Comparison of ENCODE assay signal across 1 cellular context in the genomic region with DNA sequence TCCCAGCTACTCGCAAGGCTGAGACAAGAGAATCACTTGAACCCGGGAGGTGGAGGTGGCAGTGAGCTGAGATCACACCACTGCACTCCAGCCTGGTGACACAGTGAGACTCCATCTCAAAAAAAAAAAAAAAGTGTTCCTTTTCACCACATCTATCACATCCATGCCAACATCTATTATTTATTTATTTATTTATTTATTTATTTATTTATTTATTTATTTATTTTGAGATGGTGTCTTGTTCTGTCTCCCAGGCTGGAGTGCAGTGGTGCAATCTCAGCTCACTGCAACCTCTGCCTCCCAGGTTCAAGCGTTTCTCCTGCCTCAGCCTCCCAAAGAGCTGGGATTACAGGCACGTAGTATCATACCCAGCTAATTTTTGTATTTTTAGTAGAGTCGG.
TF ChIP-seq lines count a peak whose summit lies in the region.

No MANE protein-coding gene starts in this region.

TF ChIP-seq in HEK293, 187 proteins besides CTCF, POLR2A, EP300 and RAD21 (continued from another document):
- TF ChIP-seq, protein P1, sequence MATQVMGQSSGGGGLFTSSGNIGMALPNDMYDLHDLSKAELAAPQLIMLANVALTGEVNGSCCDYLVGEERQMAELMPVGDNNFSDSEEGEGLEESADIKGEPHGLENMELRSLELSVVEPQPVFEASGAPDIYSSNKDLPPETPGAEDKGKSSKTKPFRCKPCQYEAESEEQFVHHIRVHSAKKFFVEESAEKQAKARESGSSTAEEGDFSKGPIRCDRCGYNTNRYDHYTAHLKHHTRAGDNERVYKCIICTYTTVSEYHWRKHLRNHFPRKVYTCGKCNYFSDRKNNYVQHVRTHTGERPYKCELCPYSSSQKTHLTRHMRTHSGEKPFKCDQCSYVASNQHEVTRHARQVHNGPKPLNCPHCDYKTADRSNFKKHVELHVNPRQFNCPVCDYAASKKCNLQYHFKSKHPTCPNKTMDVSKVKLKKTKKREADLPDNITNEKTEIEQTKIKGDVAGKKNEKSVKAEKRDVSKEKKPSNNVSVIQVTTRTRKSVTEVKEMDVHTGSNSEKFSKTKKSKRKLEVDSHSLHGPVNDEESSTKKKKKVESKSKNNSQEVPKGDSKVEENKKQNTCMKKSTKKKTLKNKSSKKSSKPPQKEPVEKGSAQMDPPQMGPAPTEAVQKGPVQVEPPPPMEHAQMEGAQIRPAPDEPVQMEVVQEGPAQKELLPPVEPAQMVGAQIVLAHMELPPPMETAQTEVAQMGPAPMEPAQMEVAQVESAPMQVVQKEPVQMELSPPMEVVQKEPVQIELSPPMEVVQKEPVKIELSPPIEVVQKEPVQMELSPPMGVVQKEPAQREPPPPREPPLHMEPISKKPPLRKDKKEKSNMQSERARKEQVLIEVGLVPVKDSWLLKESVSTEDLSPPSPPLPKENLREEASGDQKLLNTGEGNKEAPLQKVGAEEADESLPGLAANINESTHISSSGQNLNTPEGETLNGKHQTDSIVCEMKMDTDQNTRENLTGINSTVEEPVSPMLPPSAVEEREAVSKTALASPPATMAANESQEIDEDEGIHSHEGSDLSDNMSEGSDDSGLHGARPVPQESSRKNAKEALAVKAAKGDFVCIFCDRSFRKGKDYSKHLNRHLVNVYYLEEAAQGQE (tag by site-specific recombination; IDR thresholded peaks at IDR 0.05) = peak; percentile 79; the same call in 1 of the 2 replicates
- peak; percentile 83 for TF ChIP-seq ZBTB8A (tag by site-specific recombination; IDR thresholded peaks at IDR 0.05)
- TF ChIP-seq ZNF791 (tag by site-specific recombination; IDR thresholded peaks at IDR 0.05) = peak; percentile 50; the same call in 1 of the 2 replicates
- peak; percentile 91 for TF ChIP-seq ZNF560 (tag by site-specific recombination; IDR thresholded peaks at IDR 0.05; ENCODE audit: borderline replicate concordance)
- peak; percentile 40; the same call in 1 of the 2 replicates for TF ChIP-seq ZBTB21 (tag by site-specific recombination; IDR thresholded peaks at IDR 0.05)
- TF ChIP-seq, protein P2, sequence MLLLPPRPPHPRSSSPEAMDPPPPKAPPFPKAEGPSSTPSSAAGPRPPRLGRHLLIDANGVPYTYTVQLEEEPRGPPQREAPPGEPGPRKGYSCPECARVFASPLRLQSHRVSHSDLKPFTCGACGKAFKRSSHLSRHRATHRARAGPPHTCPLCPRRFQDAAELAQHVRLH (tag by site-specific recombination; IDR thresholded peaks at IDR 0.05) = peak; percentile 49; the same call in 1 of the 2 replicates
- TF ChIP-seq ZNF138 (tag by site-specific recombination; IDR thresholded peaks at IDR 0.05; ENCODE audit: borderline replicate concordance) = peak; percentile 84; the same call in 1 of the 2 replicates
- 0 out of 2 replicates have a peak, but pooled peaks have one; percentile 78 for TF ChIP-seq ZNF514 (tag by site-specific recombination; IDR thresholded peaks at IDR 0.05)
- TF ChIP-seq RBAK (tag by site-specific recombination; IDR thresholded peaks at IDR 0.05) = peak; percentile 53; the same call in 1 of the 2 replicates
- TF ChIP-seq ZNF19 (tag by site-specific recombination; IDR thresholded peaks at IDR 0.05; ENCODE audit: low read depth) = peak; percentile 68; the same call in 1 of the 2 replicates
- peak; percentile 90 for TF ChIP-seq ZNF292 (tag by site-specific recombination; IDR thresholded peaks at IDR 0.05; ENCODE audit: borderline replicate concordance, low read depth)
- peak; percentile 58; the same call in 1 of the 2 replicates for TF ChIP-seq ZNF629 (tag by site-specific recombination; IDR thresholded peaks at IDR 0.05)
- TF ChIP-seq, protein P3, sequence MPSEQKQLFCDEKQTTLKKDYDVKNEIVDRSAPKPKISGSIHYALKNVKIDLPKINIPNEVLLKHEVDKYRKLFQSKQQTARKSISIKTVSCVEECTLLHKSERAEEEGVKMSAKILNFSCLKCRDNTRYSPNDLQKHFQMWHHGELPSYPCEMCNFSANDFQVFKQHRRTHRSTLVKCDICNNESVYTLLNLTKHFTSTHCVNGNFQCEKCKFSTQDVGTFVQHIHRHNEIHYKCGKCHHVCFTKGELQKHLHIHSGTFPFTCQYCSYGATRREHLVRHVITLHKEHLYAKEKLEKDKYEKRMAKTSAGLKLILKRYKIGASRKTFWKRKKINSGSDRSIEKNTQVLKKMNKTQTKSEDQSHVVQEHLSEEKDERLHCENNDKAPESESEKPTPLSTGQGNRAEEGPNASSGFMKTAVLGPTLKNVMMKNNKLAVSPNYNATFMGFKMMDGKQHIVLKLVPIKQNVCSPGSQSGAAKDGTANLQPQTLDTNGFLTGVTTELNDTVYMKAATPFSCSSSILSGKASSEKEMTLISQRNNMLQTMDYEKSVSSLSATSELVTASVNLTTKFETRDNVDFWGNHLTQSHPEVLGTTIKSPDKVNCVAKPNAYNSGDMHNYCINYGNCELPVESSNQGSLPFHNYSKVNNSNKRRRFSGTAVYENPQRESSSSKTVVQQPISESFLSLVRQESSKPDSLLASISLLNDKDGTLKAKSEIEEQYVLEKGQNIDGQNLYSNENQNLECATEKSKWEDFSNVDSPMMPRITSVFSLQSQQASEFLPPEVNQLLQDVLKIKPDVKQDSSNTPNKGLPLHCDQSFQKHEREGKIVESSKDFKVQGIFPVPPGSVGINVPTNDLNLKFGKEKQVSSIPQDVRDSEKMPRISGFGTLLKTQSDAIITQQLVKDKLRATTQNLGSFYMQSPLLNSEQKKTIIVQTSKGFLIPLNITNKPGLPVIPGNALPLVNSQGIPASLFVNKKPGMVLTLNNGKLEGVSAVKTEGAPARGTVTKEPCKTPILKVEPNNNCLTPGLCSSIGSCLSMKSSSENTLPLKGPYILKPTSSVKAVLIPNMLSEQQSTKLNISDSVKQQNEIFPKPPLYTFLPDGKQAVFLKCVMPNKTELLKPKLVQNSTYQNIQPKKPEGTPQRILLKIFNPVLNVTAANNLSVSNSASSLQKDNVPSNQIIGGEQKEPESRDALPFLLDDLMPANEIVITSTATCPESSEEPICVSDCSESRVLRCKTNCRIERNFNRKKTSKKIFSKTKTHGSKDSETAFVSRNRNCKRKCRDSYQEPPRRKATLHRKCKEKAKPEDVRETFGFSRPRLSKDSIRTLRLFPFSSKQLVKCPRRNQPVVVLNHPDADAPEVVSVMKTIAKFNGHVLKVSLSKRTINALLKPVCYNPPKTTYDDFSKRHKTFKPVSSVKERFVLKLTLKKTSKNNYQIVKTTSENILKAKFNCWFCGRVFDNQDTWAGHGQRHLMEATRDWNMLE (tag by site-specific recombination; conservative IDR thresholded peaks at IDR 0.05; ENCODE audit: low read depth) = peak; percentile 94
- peak; percentile 88 for TF ChIP-seq ZNF558 (tag by site-specific recombination; IDR thresholded peaks at IDR 0.05)
- TF ChIP-seq ZFP37 (tag by site-specific recombination; IDR thresholded peaks at IDR 0.05) = peak; percentile 84; the same call in 1 of the 2 replicates
- TF ChIP-seq ZNF654 (tag by site-specific recombination; IDR thresholded peaks at IDR 0.05; ENCODE audit: low read depth) = peak; percentile 37
TF ChIP-seq in HEK293: peak in this region for 40; not testable (repeated sequence) for 147.
